ENCODE assay signal across 7 cellular contexts in genomic region chr7:67666359-67666758, GRCh38.
A peak's percentile ranks its signal among the peaks of the same experiment; 100 is the strongest.
DNase-seq lines count a peak whose midpoint lies in the region; ATAC-seq and TF ChIP-seq lines count a peak whose summit lies in the region.
"Not testable (repeated sequence)": the region's sequence is repeated elsewhere in the genome, so short reads cannot be mapped to it uniquely, and the experiment has no call there.

No MANE protein-coding gene starts in this region.

- H3K4me3 Mint-ChIP-seq in Calu3 (ENCODE audit: low read depth, unreplicated experiment): not testable (repeated sequence)

- H3K4me1 Mint-ChIP-seq in Calu3 (ENCODE audit: low read depth, unreplicated experiment): not testable (repeated sequence)

- BruUV-seq in Calu3 (replicated peaks; lab: Mats Ljungman, UMichigan): not testable (repeated sequence)

- ATAC-seq in left lobe of liver: peak; percentile 92

- H3K9me3 Mint-ChIP-seq in Calu3 (ENCODE audit: low read depth, unreplicated experiment): not testable (repeated sequence)

- CTCF ChIA-PET in Calu3 (lab: Charles Lee): not testable (repeated sequence)

- not testable (repeated sequence) for H3K36me3 Mint-ChIP-seq in Calu3 (ENCODE audit: insufficient read depth, unreplicated experiment)

- TF ChIP-seq CTCF in Calu3 (IDR thresholded peaks at IDR 0.05; ENCODE audit: unreplicated experiment): not testable (repeated sequence)

- peak; percentile 8 for DNase-seq in Calu3
- DNase-seq in NCI-H1092 treated with DMSO at 0.1 percent for 48 hours (lab: John Stamatoyannopoulos, UW): peak; percentile 64
- peak; percentile 49 for DNase-seq in NCI-H2081 treated with DMSO at 0.1 percent for 48 hours (lab: John Stamatoyannopoulos, UW)
- DNase-seq in NCI-H748 (lab: John Stamatoyannopoulos, UW; ENCODE audit: unreplicated experiment): peak; percentile 65
- peak; percentile 55 for DNase-seq in left lobe of liver (ENCODE audit: low spot score)
- DNase-seq in mucosa of gallbladder (ENCODE audit: low spot score): peak; percentile 69
- DNase-seq in retina: peak; percentile 23

- intact Hi-C loops in Calu3 (cut with micrococcal nuclease; ENCODE audit: unreplicated experiment): not testable (repeated sequence)

- H3K27ac Mint-ChIP-seq in Calu3 (ENCODE audit: unreplicated experiment): not testable (repeated sequence)

- not testable (repeated sequence) for H3K27me3 Mint-ChIP-seq in Calu3 (ENCODE audit: unreplicated experiment)

Comparison
In these comparisons a context has a peak if more than half of its experiments do, and no peak if none do; other contexts are left out.
1. Peak in every context shown above with its lines: DNase-seq and ATAC-seq.
2. DNase-seq: peak in every context shown above with its lines; median percentile 69 in mucosa of gallbladder; 65 in NCI-H748; 64 in NCI-H1092 treated with DMSO at 0.1 percent for 48 hours; 55 in left lobe of liver; 49 in NCI-H2081 treated with DMSO at 0.1 percent for 48 hours; 23 in retina; 8 in Calu3.